In the genomic region with DNA sequence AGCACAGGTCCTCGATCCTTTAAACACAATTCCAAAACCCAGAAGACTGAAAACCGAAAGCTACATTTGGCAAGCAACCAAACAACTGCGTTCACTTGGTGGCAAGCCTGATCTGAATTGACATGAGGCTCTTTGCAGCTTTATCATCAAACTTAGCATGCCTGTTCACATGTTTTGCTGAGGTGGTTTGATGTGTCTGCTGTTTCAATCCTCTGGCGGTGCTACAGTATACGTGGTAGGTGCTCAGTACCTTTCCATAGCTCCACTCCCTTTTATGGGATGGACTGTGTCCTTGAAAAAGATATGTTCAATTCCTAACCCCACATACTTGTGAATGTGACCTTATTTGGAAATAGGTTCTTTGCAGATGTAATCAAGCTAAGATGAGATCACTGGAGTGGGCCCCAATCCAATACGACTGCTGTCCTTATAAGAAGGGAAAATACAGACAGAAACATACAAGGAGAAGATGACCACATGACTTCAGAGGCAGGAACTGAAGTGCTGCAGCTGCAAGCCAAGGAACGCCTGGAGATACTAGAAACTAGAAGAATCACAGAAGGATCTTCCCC, we compare ENCODE assay signal across 8 cellular contexts. TPM values are rescaled to one million over a fixed set of nuclear protein-coding genes. Genes with fewer than 3 reads are reported as not detected.
DNase-seq lines count a peak whose midpoint lies in the region; ATAC-seq, FAIRE-seq and TF ChIP-seq lines count a peak whose summit lies in the region.

No MANE protein-coding gene starts in this region.

- peak; percentile 64 for ATAC-seq in sciatic nerve

- peak overlapping the region; percentile 3 to 48 (median 14) for H3K27ac ChIP-seq in Peyer's patch

- FAIRE-seq in H54 (lab: Jason Lieb, UNC) = no peak

- DNase-seq in GM12865 (ENCODE audit: low read depth) = peak; percentile 29
- DNase-seq in Peyer's patch = peak in 2 of 3 donors; percentile 31 to 62
- DNase-seq in fibroblast of the conjunctiva (ENCODE audit: low read depth) = peak; percentile 91
- no peak for DNase-seq in sciatic nerve (ENCODE audit: low spot score)
- no peak for DNase-seq in H54 (ENCODE audit: insufficient read length, low spot score)
- no peak for DNase-seq in cortex of kidney (lab: John Stamatoyannopoulos, UW)
- no peak for DNase-seq in NCI-H1105 (lab: John Stamatoyannopoulos, UW)
- DNase-seq in mesenteric fat pad (ENCODE audit: low spot score) = no peak

- H3K36me3 ChIP-seq in Peyer's patch = no peaks in the 10 kb centered on the region

- H3K4me1 ChIP-seq in Peyer's patch = peaks cover 0 to 39% (median 3%) of the 10 kb centered on the region in 4 donors

- intact Hi-C loops in sciatic nerve (cut with DNase I) = no loop called here

- H3K9me3 ChIP-seq in Peyer's patch = no peaks in the 10 kb centered on the region

- TF ChIP-seq CTCF in GM12865 (IDR thresholded peaks at IDR 0.05; ENCODE audit: insufficient read depth, low read depth, low read length, missing control alignments) (no peak), Peyer's patch (IDR thresholded peaks at IDR 0.05) (no peak)

- H3K4me3 ChIP-seq in GM12865 (ENCODE audit: low read depth, low read length) (no peak overlapping the region), Peyer's patch (peak overlapping the region in 1 of 4 donors; percentile 4)

- no peaks in the 10 kb centered on the region for H3K27me3 ChIP-seq in Peyer's patch

- no peak for TF ChIP-seq POLR2A in Peyer's patch (IDR thresholded peaks at IDR 0.05)
- no peak for TF ChIP-seq POLR2A in H54 (IDR thresholded peaks at IDR 0.05; ENCODE audit: low read depth, low read length)

RNA-seq across cellular contexts. Expression of a gene that starts 33.4 kb away (rescaled TPM):
- total RNA-seq in Peyer's patch = 10 to 100 TPM; 41.8 to 49.6 (median 48.6) TPM
- 36.2 TPM for total RNA-seq in sciatic nerve
- total RNA-seq in mesenteric fat pad = 31.2 TPM

Comparison
In these comparisons a context has a peak if more than half of its experiments do, and no peak if none do; other contexts are left out.
1. DNase-seq: peak in GM12865 (single experiment), Peyer's patch (2 of 3) and fibroblast of the conjunctiva (single experiment); none in sciatic nerve (single experiment), H54 (single experiment), cortex of kidney (single experiment), NCI-H1105 (single experiment) and mesenteric fat pad (single experiment).